ENCODE assay signal across 17 cellular contexts in the genomic region with DNA sequence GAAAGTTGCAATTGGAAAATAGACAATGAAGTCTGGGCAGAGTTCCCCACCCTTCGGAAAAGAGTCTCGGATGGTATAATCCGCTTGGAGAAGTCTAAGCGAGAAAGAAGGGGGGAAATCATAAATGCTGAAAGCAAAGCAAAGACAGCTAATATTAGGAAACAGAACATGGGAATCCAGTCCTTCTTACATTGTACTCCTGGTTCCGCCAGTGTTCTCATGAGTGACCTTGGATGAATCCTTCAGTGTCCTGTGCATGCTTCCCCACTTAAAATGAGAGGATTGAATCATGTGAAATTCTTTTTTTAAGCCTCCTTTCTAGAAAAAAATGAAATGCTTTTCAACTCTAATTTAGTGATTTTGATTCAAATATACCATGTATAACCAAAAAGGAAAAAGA.
A peak's percentile ranks its signal among the peaks of the same experiment; 100 is the strongest.
DNase-seq lines count a peak whose midpoint lies in the region; ATAC-seq and TF ChIP-seq lines count a peak whose summit lies in the region.
"Had no signal": no experiment of that assay in that cellular context is flagged by ENCODE, and none has a peak within 500 bp of the region (broad histone marks: within the 10 kb centered on the region; RNA-seq: fewer than 3 reads in every experiment).

No MANE protein-coding gene starts in this region.

- TF ChIP-seq POLR2A in esophagus squamous epithelium (IDR thresholded peaks at IDR 0.05) (no peak), testis (IDR thresholded peaks at IDR 0.05) (no peak)

- DNase-seq in SJSA1 (ENCODE audit: low read depth in 1 of 2, low spot score in 2 of 2), result no peak
- no peak for DNase-seq in esophagus squamous epithelium (lab: John Stamatoyannopoulos, UW)
- no peak for DNase-seq in mesothelial cell of epicardium (ENCODE audit: low spot score in 2 of 2, unreplicated experiment in 2 of 2)
- peak; percentile 52 for DNase-seq in testis
- no peak for DNase-seq in NCI-H2227 (lab: John Stamatoyannopoulos, UW; ENCODE audit: unreplicated experiment)
- DNase-seq in GOT3 (lab: John Stamatoyannopoulos, UW), result no peak
- DNase-seq in activated naive CD4-positive, alpha-beta T cell treated with Interleukin-2 at 50 U/mL for 16 hours, result no peak
- DNase-seq: activated effector memory CD4-positive, alpha-beta T cell treated with Interleukin-2 at 50 U/mL for 16 hours; Calu3; effector memory CD4-positive, alpha-beta T cell; foreskin melanocyte; NCI-H1694 treated with DMSO at 0.1 percent for 48 hours; NCI-H524; stimulated activated CD4-positive, alpha-beta T cell treated with anti-CD3 and anti-CD28 coated beads, Interleukin-12 subunit alpha, Interleukin-12 subunit beta, amount 100 ng/mL, for 4 hours; stimulated activated naive CD8-positive, alpha-beta T cell treated with anti-CD3 and anti-CD28 coated beads, Interleukin-15, amount 100 ng/mL, for 72 hours had no signal

- H3K9me3 ChIP-seq in SJSA1 (replicated peaks) (no peaks in the 10 kb centered on the region), esophagus squamous epithelium (no peaks in the 10 kb centered on the region), testis (no peaks in the 10 kb centered on the region)
- H3K9me3 ChIP-seq: ovary had no signal

- peak overlapping the region; percentile 52 for H3K27ac Mint-ChIP-seq in mesothelial cell of epicardium

- intact Hi-C loops in esophagus squamous epithelium (cut with DNase I), result no loop called here
- intact Hi-C loops in testis (cut with DNase I; ENCODE audit: low total_unique reads), result no loop called here

- H3K4me1 ChIP-seq in SJSA1 (replicated peaks) (peaks cover 12% of the 10 kb centered on the region), esophagus squamous epithelium (peaks cover 0 to 31% (median 0%) of the 10 kb centered on the region in 3 donors), testis (peaks cover 24% of the 10 kb centered on the region)

- H3K36me3 ChIP-seq in SJSA1, result no peaks in the 10 kb centered on the region
- no peaks in the 10 kb centered on the region for H3K36me3 ChIP-seq in esophagus squamous epithelium
- no peaks in the 10 kb centered on the region for H3K36me3 ChIP-seq in testis (ENCODE audit: low read depth, missing control alignments)
- H3K36me3 ChIP-seq: ovary had no signal

- H3K4me3 ChIP-seq in SJSA1 (no peak overlapping the region), esophagus squamous epithelium (no peak overlapping the region), testis (no peak overlapping the region)
- H3K4me3 ChIP-seq: ovary had no signal

- no peaks in the 10 kb centered on the region for H3K27me3 Mint-ChIP-seq in mesothelial cell of epicardium (ENCODE audit: low read depth)
- H3K27me3 Mint-ChIP-seq: stimulated activated naive CD8-positive, alpha-beta T cell treated with anti-CD3 and anti-CD28 coated beads, Interleukin-15, amount 100 ng/mL, for 72 hours had no signal

- H3K27ac ChIP-seq in SJSA1, result peak overlapping the region; percentile 58; the same call in 1 of the 2 replicates
- peak overlapping the region; percentile 9 to 68 (median 51) for H3K27ac ChIP-seq in esophagus squamous epithelium
- H3K27ac ChIP-seq in testis, result peak overlapping the region; percentile 47 to 74

- H3K9me3 Mint-ChIP-seq in mesothelial cell of epicardium, result no peaks in the 10 kb centered on the region
- H3K9me3 Mint-ChIP-seq: stimulated activated naive CD8-positive, alpha-beta T cell treated with anti-CD3 and anti-CD28 coated beads, Interleukin-15, amount 100 ng/mL, for 72 hours had no signal

- ATAC-seq in GM19463 (IDR thresholded peaks at IDR 0.05; ENCODE audit: unreplicated experiment), result no peak
- ATAC-seq: stimulated activated naive CD8-positive, alpha-beta T cell treated with anti-CD3 and anti-CD28 coated beads, Interleukin-15, amount 100 ng/mL, for 72 hours had no signal

- H3K4me1 Mint-ChIP-seq in mesothelial cell of epicardium, result peaks cover 27% of the 10 kb centered on the region
- H3K4me1 Mint-ChIP-seq: stimulated activated naive CD8-positive, alpha-beta T cell treated with anti-CD3 and anti-CD28 coated beads, Interleukin-15, amount 100 ng/mL, for 72 hours had no signal

- WGBS in esophagus squamous epithelium, 2 donors, result 68 to 77% methylated on average over 4 to 5 of the region's 5 CpGs
- 44 to 52% methylated on average over 5 of the region's 5 CpGs for WGBS in testis, 2 donors

- no peaks in the 10 kb centered on the region for H3K36me3 Mint-ChIP-seq in mesothelial cell of epicardium

- H3K4me3 Mint-ChIP-seq in mesothelial cell of epicardium, result no peak overlapping the region
- H3K4me3 Mint-ChIP-seq: stimulated activated naive CD8-positive, alpha-beta T cell treated with anti-CD3 and anti-CD28 coated beads, Interleukin-15, amount 100 ng/mL, for 72 hours had no signal

- H3K27me3 ChIP-seq in SJSA1 (replicated peaks) (no peaks in the 10 kb centered on the region), esophagus squamous epithelium (no peaks in the 10 kb centered on the region), testis (no peaks in the 10 kb centered on the region)
- H3K27me3 ChIP-seq: ovary had no signal

- TF ChIP-seq CTCF in esophagus squamous epithelium (IDR thresholded peaks at IDR 0.05), result no peak
- no peak for TF ChIP-seq CTCF in mesothelial cell of epicardium (IDR thresholded peaks at IDR 0.05; ENCODE audit: unreplicated experiment)
- no peak for TF ChIP-seq CTCF in testis (IDR thresholded peaks at IDR 0.05)
